16 cellular contexts compared by ENCODE assay signal in genomic region chr1:54569339-54569738, GRCh38. TPM values are rescaled to one million over a fixed set of nuclear protein-coding genes. Genes with fewer than 3 reads are reported as not detected.
DNase-seq lines count a peak whose midpoint lies in the region; ATAC-seq and TF ChIP-seq lines count a peak whose summit lies in the region.
"Had no signal": no experiment of that assay in that cellular context is flagged by ENCODE, and none has a peak within 500 bp of the region (broad histone marks: within the 10 kb centered on the region; RNA-seq: fewer than 3 reads in every experiment).

No MANE protein-coding gene starts in this region.

- peak overlapping the region in 2 of 3 experiments; percentile 27 to 37 for H3K27ac Mint-ChIP-seq in nephron
- H3K27ac Mint-ChIP-seq: activated naive CD8-positive, alpha-beta T cell treated with anti-CD3 and anti-CD28 coated beads, Interleukin-2, amount 10 ng/mL, durations not matched to agents 7 days and 5 days; effector memory CD8-positive, alpha-beta T cell; naive thymus-derived CD8-positive, alpha-beta T cell; stimulated activated naive CD8-positive, alpha-beta T cell treated with anti-CD3 and anti-CD28 coated beads, Interleukin-15, Interleukin-2, amounts not matched to agents 100 ng/mL and 50 ng/mL, for 24 hours had no signal

- H3K4me1 Mint-ChIP-seq in nephron: peaks cover 32% of the 10 kb centered on the region

- BruUV-seq in A673 (replicated peaks; lab: Mats Ljungman, UMichigan): no TSS peak

- H3K4me3 Mint-ChIP-seq in nephron: no peak overlapping the region
- H3K4me3 Mint-ChIP-seq: activated naive CD8-positive, alpha-beta T cell treated with anti-CD3 and anti-CD28 coated beads, Interleukin-2, amount 10 ng/mL, durations not matched to agents 7 days and 5 days; effector memory CD8-positive, alpha-beta T cell; naive thymus-derived CD8-positive, alpha-beta T cell; stimulated activated naive CD8-positive, alpha-beta T cell treated with anti-CD3 and anti-CD28 coated beads, Interleukin-15, Interleukin-2, amounts not matched to agents 100 ng/mL and 50 ng/mL, for 24 hours had no signal

- WGBS in esophagus squamous epithelium, 2 donors: 27 to 58% methylated on average over 4 of the region's 4 CpGs

- no peaks in the 10 kb centered on the region for H3K9me3 Mint-ChIP-seq in nephron
- H3K9me3 Mint-ChIP-seq: activated naive CD8-positive, alpha-beta T cell treated with anti-CD3 and anti-CD28 coated beads, Interleukin-2, amount 10 ng/mL, durations not matched to agents 7 days and 5 days; effector memory CD8-positive, alpha-beta T cell; naive thymus-derived CD8-positive, alpha-beta T cell; stimulated activated naive CD8-positive, alpha-beta T cell treated with anti-CD3 and anti-CD28 coated beads, Interleukin-15, Interleukin-2, amounts not matched to agents 100 ng/mL and 50 ng/mL, for 24 hours had no signal

- no peaks in the 10 kb centered on the region for H3K9me3 ChIP-seq in A673 (ENCODE audit: low read depth, low read length, poor library complexity, severe bottlenecking)
- H3K9me3 ChIP-seq in MG63: no peaks in the 10 kb centered on the region
- no peaks in the 10 kb centered on the region for H3K9me3 ChIP-seq in esophagus squamous epithelium

- H3K36me3 ChIP-seq in A673 (ENCODE audit: insufficient read depth, low read length, poor library complexity, severe bottlenecking) (no peaks in the 10 kb centered on the region), MG63 (no peaks in the 10 kb centered on the region), esophagus squamous epithelium (no peaks in the 10 kb centered on the region)

- H3K4me3 ChIP-seq in A673 (ENCODE audit: low read depth, low read length, poor library complexity, severe bottlenecking) (no peak overlapping the region), MG63 (no peak overlapping the region), esophagus squamous epithelium (no peak overlapping the region)

- no peaks in the 10 kb centered on the region for H3K27me3 ChIP-seq in A673 (replicated peaks; ENCODE audit: insufficient read depth, low read depth, low read length, poor library complexity)
- H3K27me3 ChIP-seq in MG63: no peaks in the 10 kb centered on the region
- no peaks in the 10 kb centered on the region for H3K27me3 ChIP-seq in esophagus squamous epithelium

- intact Hi-C loops in A673 (cut with micrococcal nuclease; ENCODE audit: unreplicated experiment): no loop called here
- intact Hi-C loops in esophagus squamous epithelium (cut with DNase I): no loop called here

- TF ChIP-seq POLR2A in esophagus squamous epithelium (IDR thresholded peaks at IDR 0.05): no peak

- no peak for TF ChIP-seq CTCF in A673 (conservative IDR thresholded peaks at IDR 0.05; ENCODE audit: low read depth, low read length)
- TF ChIP-seq CTCF in esophagus squamous epithelium (IDR thresholded peaks at IDR 0.05): no peak
- TF ChIP-seq CTCF in nephron (IDR thresholded peaks at IDR 0.05; ENCODE audit: unreplicated experiment in 3 of 3): no peak

- H3K27me3 Mint-ChIP-seq in nephron (ENCODE audit: low read depth): peaks cover 7% of the 10 kb centered on the region
- H3K27me3 Mint-ChIP-seq: activated naive CD8-positive, alpha-beta T cell treated with anti-CD3 and anti-CD28 coated beads, Interleukin-2, amount 10 ng/mL, durations not matched to agents 7 days and 5 days; stimulated activated naive CD8-positive, alpha-beta T cell treated with anti-CD3 and anti-CD28 coated beads, Interleukin-15, Interleukin-2, amounts not matched to agents 100 ng/mL and 50 ng/mL, for 24 hours had no signal

- DNase-seq in A673 (ENCODE audit: low spot score): peak; percentile 66
- DNase-seq in MG63: peak; percentile 84
- DNase-seq in esophagus squamous epithelium (lab: John Stamatoyannopoulos, UW): no peak
- DNase-seq in kidney glomerular epithelial cell (lab: John Stamatoyannopoulos, UW): no peak
- DNase-seq in T1000 (lab: John Stamatoyannopoulos, UW): no peak
- DNase-seq: activated naive CD8-positive, alpha-beta T cell treated with anti-CD3 and anti-CD28 coated beads, Interleukin-2, amount 10 ng/mL, durations not matched to agents 7 days and 5 days; effector memory CD8-positive, alpha-beta T cell; NCI-H1436; stimulated activated CD4-positive, alpha-beta T cell treated with anti-CD3 and anti-CD28 coated beads, Interleukin-1b, Interleukin-23, amount 100 ng/mL, for 48 hours had no signal

- H3K4me1 ChIP-seq in A673 (ENCODE audit: insufficient read depth, low read length, poor library complexity, severe bottlenecking): peaks cover 29% of the 10 kb centered on the region
- peaks cover 25 to 76% (median 33%) of the 10 kb centered on the region in 3 donors for H3K4me1 ChIP-seq in esophagus squamous epithelium

- H3K36me3 Mint-ChIP-seq in nephron (ENCODE audit: low read depth): no peaks in the 10 kb centered on the region
- H3K36me3 Mint-ChIP-seq: activated naive CD8-positive, alpha-beta T cell treated with anti-CD3 and anti-CD28 coated beads, Interleukin-2, amount 10 ng/mL, durations not matched to agents 7 days and 5 days; naive thymus-derived CD8-positive, alpha-beta T cell had no signal

- POLR2A ChIA-PET in A673 (lab: Charles Lee; ENCODE audit: low non-redundant PET): no interaction called here

- CTCF ChIA-PET in A673 (lab: Charles Lee): no interaction called here

- ATAC-seq in HG03135 (IDR thresholded peaks at IDR 0.05; ENCODE audit: unreplicated experiment) (no peak), HG03571 (IDR thresholded peaks at IDR 0.05; ENCODE audit: unreplicated experiment) (no peak)
- ATAC-seq: effector memory CD8-positive, alpha-beta T cell; naive thymus-derived CD8-positive, alpha-beta T cell had no signal

- H3K27ac ChIP-seq in A673 (ENCODE audit: low read depth, low read length, poor library complexity, severe bottlenecking) (peak overlapping the region; percentile 22), esophagus squamous epithelium (peak overlapping the region in 3 of 4 donors; percentile 1 to 75 (median 65))

RNA-seq across cellular contexts. Expression of gene ACOT11, which starts 21.3 kb away (rescaled TPM):
- total RNA-seq in A673 (2021) (5.5 and 5.6 TPM in 2 replicates), esophagus squamous epithelium (10 to 100 TPM; 10.1 to 33.9 (median 20.3) TPM)
- 1.4 and 2.5 TPM in 2 replicates for total RNA-seq in MG63 (2014; rRNA removed; shearing (Covaris generic); ENCODE audit: low replicate concordance)

RNA-seq across cellular contexts. Expression of gene FAM151A, which starts 54.0 kb away (rescaled TPM):
- not detected in 2 replicates for total RNA-seq in A673 (2021)
- total RNA-seq in MG63 (2014; rRNA removed; shearing (Covaris generic); ENCODE audit: low replicate concordance): not detected in 2 replicates
- under 1 TPM in 1 of 4 donors, not detected in 3; 0.35 TPM for total RNA-seq in esophagus squamous epithelium
- total RNA-seq: activated CD8-positive, alpha-beta memory T cell treated with anti-CD3 and anti-CD28 coated beads for 36 hours; activated naive CD8-positive, alpha-beta T cell treated with anti-CD3 and anti-CD28 coated beads, Interleukin-2, amount 10 ng/mL, durations not matched to agents 7 days and 5 days; naive thymus-derived CD8-positive, alpha-beta T cell; T-helper 1 cell treated with Interleukin-12 subunit alpha and Interleukin-12 subunit beta and Interleukin-4 antibody, amounts not matched to agents 30 ng/mL and 1 ng/mL, for 36 hours had no signal

Comparison
In these comparisons a context has a peak if more than half of its experiments do, and no peak if none do; other contexts are left out.
1. DNase-seq: peak in A673 (single experiment) and MG63 (single experiment); none in esophagus squamous epithelium (single experiment), kidney glomerular epithelial cell (single experiment) and T1000 (single experiment).